22 cellular contexts compared by ENCODE assay signal in genomic region chr10:112515126-112515525, GRCh38.
DNase-seq lines count a peak whose midpoint lies in the region; ATAC-seq, FAIRE-seq and TF ChIP-seq lines count a peak whose summit lies in the region.
"Had no signal": no experiment of that assay in that cellular context is flagged by ENCODE, and none has a peak within 500 bp of the region (broad histone marks: within the 10 kb centered on the region; RNA-seq: fewer than 3 reads in every experiment).

No MANE protein-coding gene starts in this region.

- peaks cover 0 to 35% of the 10 kb centered on the region in 2 experiments; a peak in 2 of 4 replicates for H3K36me3 ChIP-seq in HCT116 (ENCODE audit: control insufficient read depth in 1 of 2, insufficient read depth in 2 of 2, low read length in 2 of 2)
- H3K36me3 ChIP-seq in pancreas = no peaks in the 10 kb centered on the region
- H3K36me3 ChIP-seq: BE2C, HAP-1 had no signal

- no peaks in the 10 kb centered on the region for H3K27me3 Mint-ChIP-seq in activated naive CD4-positive, alpha-beta T cell treated with anti-CD3 and anti-CD28 coated beads, Interleukin-2, amount 10 ng/mL, durations not matched to agents 7 days and 5 days
- H3K27me3 Mint-ChIP-seq: CD4-positive, CD25-positive, alpha-beta regulatory T cell; CD8-positive, alpha-beta memory T cell had no signal

- TF ChIP-seq POLR2A in HCT116 (IDR thresholded peaks at IDR 0.05; ENCODE audit: borderline replicate concordance, extremely low read depth, insufficient read depth, insufficient read length) = no peak

- H3K9me2 ChIP-seq in HCT116 (ENCODE audit: insufficient read depth) = no peaks in the 10 kb centered on the region

- intact Hi-C loops in HCT116 (cut with micrococcal nuclease) (loop anchor here (5.0 kb wide), 1 partner anchor 128 kb away; no protein-coding TSS in a partner anchor), pancreas (cut with DNase I) (no loop called here)

- ATAC-seq in HCT116 (no peak), pancreas (no peak), GM19324 (IDR thresholded peaks at IDR 0.05; ENCODE audit: low FRiP score, unreplicated experiment) (no peak)

- peak; percentile 68 for FAIRE-seq in A204.1 (lab: Jason Lieb, UNC)
- peak; percentile 65 for FAIRE-seq in colon (lab: Jason Lieb, UNC)
- peak; percentile 5 for FAIRE-seq in pancreas (lab: Jason Lieb, UNC)
- FAIRE-seq: GM12891, GM19239 had no signal

- no peaks in the 10 kb centered on the region for H3K9me3 Mint-ChIP-seq in activated naive CD4-positive, alpha-beta T cell treated with anti-CD3 and anti-CD28 coated beads, Interleukin-2, amount 10 ng/mL, durations not matched to agents 7 days and 5 days

- peaks cover 6% of the 10 kb centered on the region for H3K4me1 Mint-ChIP-seq in activated naive CD4-positive, alpha-beta T cell treated with anti-CD3 and anti-CD28 coated beads, Interleukin-2, amount 10 ng/mL, durations not matched to agents 7 days and 5 days

- H3K9ac ChIP-seq in HCT116 (ENCODE audit: low read length) = peak overlapping the region; percentile 61
- H3K9ac ChIP-seq: GM23248 had no signal

- peaks cover 70% of the 10 kb centered on the region for H3K79me2 ChIP-seq in HCT116 (ENCODE audit: insufficient read depth, low read length)

- CTCF ChIA-PET in HCT116 (lab: Charles Lee) = interaction anchor here (1.5 kb wide), 1 partner anchor 33 kb away, joined by 3 read pairs; no protein-coding TSS in a partner anchor
- CTCF ChIA-PET in activated naive CD4-positive, alpha-beta T cell treated with anti-CD3 and anti-CD28 coated beads, Interleukin-2, amount 10 ng/mL, durations not matched to agents 7 days and 5 days (lab: Charles Lee) = no interaction called here

- H3K4me2 ChIP-seq in HCT116 (ENCODE audit: low read length) = peak overlapping the region; percentile 50

- no peak overlapping the region for H2AFZ ChIP-seq in HCT116 (ENCODE audit: low read depth, low read length, poor library complexity, severe bottlenecking)
- H2AFZ ChIP-seq: GM23248 had no signal

- no peak for TF ChIP-seq RAD21 in HCT116 (IDR thresholded peaks at IDR 0.05; ENCODE audit: low read depth)

- H4K20me1 ChIP-seq in HCT116 (ENCODE audit: insufficient read depth) = no peaks in the 10 kb centered on the region

- H3K27ac ChIP-seq in HCT116 (ENCODE audit: low read depth, low read length) (peak overlapping the region; percentile 94), pancreas (no peak overlapping the region)
- H3K27ac ChIP-seq: GM23248 had no signal

- DNase-seq in HCT116 (ENCODE audit: low read depth, low spot score) (no peak), pancreas (no peak), globus pallidus (ENCODE audit: low spot score) (no peak)
- no peak for DNase-seq in activated naive CD4-positive, alpha-beta T cell treated with anti-CD3 and anti-CD28 coated beads, Interleukin-2, amount 10 ng/mL, durations not matched to agents 7 days and 5 days
- DNase-seq: 8988T; ACHN; BE2C; C1 segment of cervical spinal cord; CD4-positive, CD25-positive, alpha-beta regulatory T cell; CD8-positive, alpha-beta memory T cell; COR-L47; DMS 273 treated with DMSO at 0.1 percent for 48 hours; DMS53; DND-41; EL; GM23248 had no signal

- H3K36me3 Mint-ChIP-seq in activated naive CD4-positive, alpha-beta T cell treated with anti-CD3 and anti-CD28 coated beads, Interleukin-2, amount 10 ng/mL, durations not matched to agents 7 days and 5 days = peaks cover 6% of the 10 kb centered on the region

- H3K4me1 ChIP-seq in HCT116 (ENCODE audit: control insufficient read depth in 1 of 2, insufficient read depth in 2 of 2, low read length in 2 of 2) (peaks cover 53 to 72% of the 10 kb centered on the region in 2 experiments), pancreas (peaks cover 3 to 8% (median 5%) of the 10 kb centered on the region in 3 donors)
- H3K4me1 ChIP-seq: BE2C, HAP-1 had no signal

- no peak for TF ChIP-seq CTCF in HCT116 (IDR thresholded peaks at IDR 0.05 in 2 of 3, conservative IDR thresholded peaks at IDR 0.05 in 1 of 3; ENCODE audit: borderline replicate concordance in 1 of 3, insufficient read depth in 1 of 3, low read depth in 2 of 3, low read length in 2 of 3)
- no peak for TF ChIP-seq CTCF in pancreas (IDR thresholded peaks at IDR 0.05)

- H3K27me3 ChIP-seq in HCT116 (ENCODE audit: insufficient read depth, low read length) = no peaks in the 10 kb centered on the region
- H3K27me3 ChIP-seq in pancreas = no peaks in the 10 kb centered on the region
- H3K27me3 ChIP-seq: BE2C had no signal

- BruUV-seq in HCT116 (replicated peaks; lab: Mats Ljungman, UMichigan) = no TSS peak

- RAD21 ChIA-PET in HCT116 (lab: Charles Lee; ENCODE audit: low non-redundant PET in 1 of 2, low total read pairs in 2 of 2, uncharacterized antibody in 2 of 2, unreplicated experiment in 2 of 2) = no interaction called here

- H3K4me3 ChIP-seq in HCT116 (replicated peaks in 1 of 2; ENCODE audit: low read depth in 1 of 2, low read length in 2 of 2) = no peak overlapping the region
- no peak overlapping the region for H3K4me3 ChIP-seq in pancreas
- H3K4me3 ChIP-seq: GM23248, HAP-1 had no signal

- no peak overlapping the region for H3K4me3 Mint-ChIP-seq in activated naive CD4-positive, alpha-beta T cell treated with anti-CD3 and anti-CD28 coated beads, Interleukin-2, amount 10 ng/mL, durations not matched to agents 7 days and 5 days
- H3K4me3 Mint-ChIP-seq: CD4-positive, CD25-positive, alpha-beta regulatory T cell; CD8-positive, alpha-beta memory T cell had no signal

- no peak overlapping the region for H3K27ac Mint-ChIP-seq in activated naive CD4-positive, alpha-beta T cell treated with anti-CD3 and anti-CD28 coated beads, Interleukin-2, amount 10 ng/mL, durations not matched to agents 7 days and 5 days
- H3K27ac Mint-ChIP-seq: CD4-positive, CD25-positive, alpha-beta regulatory T cell; CD8-positive, alpha-beta memory T cell had no signal

- POLR2A ChIA-PET in HCT116 (lab: Charles Lee) = interaction anchor here (1.0 kb wide), 1 partner anchor 10 kb away, joined by 3 read pairs; no protein-coding TSS in a partner anchor

- H3K9me3 ChIP-seq in HCT116 (ENCODE audit: control insufficient read depth in 1 of 2, insufficient read depth in 1 of 2, low read depth in 1 of 2, low read length in 2 of 2) (no peaks in the 10 kb centered on the region), pancreas (no peaks in the 10 kb centered on the region)
- H3K9me3 ChIP-seq: BE2C, HAP-1 had no signal

TF ChIP-seq in HCT116, 20 proteins besides CTCF, POLR2A, EP300 and RAD21:
- TF ChIP-seq SRF (IDR thresholded peaks at IDR 0.05; ENCODE audit: low read depth) = no peak
- no peak for TF ChIP-seq ZNF274 (IDR thresholded peaks at IDR 0.05; ENCODE audit: low read depth, low read length)
- no peak for TF ChIP-seq CEBPB (IDR thresholded peaks at IDR 0.05; ENCODE audit: low read depth)
- no peak for TF ChIP-seq MAX (IDR thresholded peaks at IDR 0.05)
- no peak for TF ChIP-seq JUND (IDR thresholded peaks at IDR 0.05)
TF ChIP-seq in HCT116: peak in this region for 0.
